Comparison of ENCODE assay signal across 1 cellular context in the genomic region with DNA sequence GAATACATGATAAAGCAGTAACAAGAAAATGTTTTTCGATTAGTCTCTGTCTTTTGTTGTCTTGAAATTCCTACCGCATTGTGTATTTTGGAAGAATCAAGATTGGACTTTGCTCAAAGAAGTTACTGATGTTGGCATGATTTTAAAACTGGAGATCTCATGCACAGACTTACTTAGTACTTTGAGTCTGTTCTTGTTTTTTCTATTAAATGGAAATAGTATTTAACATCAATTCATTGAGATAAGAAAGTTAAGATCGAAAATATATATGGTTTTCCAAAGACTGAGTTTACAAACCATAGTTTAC.
TF ChIP-seq lines count a peak whose summit lies in the region.

No MANE protein-coding gene starts in this region.

TF ChIP-seq in HepG2, 621 proteins besides CTCF, POLR2A, EP300 and RAD21:
- TF ChIP-seq, protein P1, sequence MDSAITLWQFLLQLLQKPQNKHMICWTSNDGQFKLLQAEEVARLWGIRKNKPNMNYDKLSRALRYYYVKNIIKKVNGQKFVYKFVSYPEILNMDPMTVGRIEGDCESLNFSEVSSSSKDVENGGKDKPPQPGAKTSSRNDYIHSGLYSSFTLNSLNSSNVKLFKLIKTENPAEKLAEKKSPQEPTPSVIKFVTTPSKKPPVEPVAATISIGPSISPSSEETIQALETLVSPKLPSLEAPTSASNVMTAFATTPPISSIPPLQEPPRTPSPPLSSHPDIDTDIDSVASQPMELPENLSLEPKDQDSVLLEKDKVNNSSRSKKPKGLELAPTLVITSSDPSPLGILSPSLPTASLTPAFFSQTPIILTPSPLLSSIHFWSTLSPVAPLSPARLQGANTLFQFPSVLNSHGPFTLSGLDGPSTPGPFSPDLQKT (CRISPR knock-in tag; IDR thresholded peaks at IDR 0.05; ENCODE audit: borderline replicate concordance) = no peak
- TF ChIP-seq SIX4 (CRISPR knock-in tag; IDR thresholded peaks at IDR 0.05) (no peak), SIN3A (IDR thresholded peaks at IDR 0.05; ENCODE audit: borderline replicate concordance, low read depth, low read length) (no peak), ZIK1 (CRISPR knock-in tag; IDR thresholded peaks at IDR 0.05; ENCODE audit: borderline replicate concordance, low read depth) (no peak), ZNF441 (CRISPR knock-in tag; IDR thresholded peaks at IDR 0.05; ENCODE audit: borderline replicate concordance) (no peak), THAP8 (CRISPR knock-in tag; IDR thresholded peaks at IDR 0.05; ENCODE audit: borderline replicate concordance) (no peak), SMC3 (IDR thresholded peaks at IDR 0.05; ENCODE audit: low read length) (no peak), YEATS4 (CRISPR knock-in tag; IDR thresholded peaks at IDR 0.05; ENCODE audit: borderline replicate concordance) (no peak)
- TF ChIP-seq, protein P2, sequence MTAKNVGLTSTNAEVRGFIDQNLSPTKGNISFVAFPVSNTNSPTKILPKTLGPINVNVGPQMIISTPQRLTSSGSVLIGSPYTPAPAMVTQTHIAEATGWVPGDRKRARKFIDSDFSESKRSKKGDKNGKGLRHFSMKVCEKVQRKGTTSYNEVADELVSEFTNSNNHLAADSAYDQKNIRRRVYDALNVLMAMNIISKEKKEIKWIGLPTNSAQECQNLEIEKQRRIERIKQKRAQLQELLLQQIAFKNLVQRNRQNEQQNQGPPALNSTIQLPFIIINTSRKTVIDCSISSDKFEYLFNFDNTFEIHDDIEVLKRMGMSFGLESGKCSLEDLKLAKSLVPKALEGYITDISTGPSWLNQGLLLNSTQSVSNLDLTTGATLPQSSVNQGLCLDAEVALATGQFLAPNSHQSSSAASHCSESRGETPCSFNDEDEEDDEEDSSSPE (CRISPR knock-in tag; IDR thresholded peaks at IDR 0.05) = no peak
- TF ChIP-seq, protein P3, sequence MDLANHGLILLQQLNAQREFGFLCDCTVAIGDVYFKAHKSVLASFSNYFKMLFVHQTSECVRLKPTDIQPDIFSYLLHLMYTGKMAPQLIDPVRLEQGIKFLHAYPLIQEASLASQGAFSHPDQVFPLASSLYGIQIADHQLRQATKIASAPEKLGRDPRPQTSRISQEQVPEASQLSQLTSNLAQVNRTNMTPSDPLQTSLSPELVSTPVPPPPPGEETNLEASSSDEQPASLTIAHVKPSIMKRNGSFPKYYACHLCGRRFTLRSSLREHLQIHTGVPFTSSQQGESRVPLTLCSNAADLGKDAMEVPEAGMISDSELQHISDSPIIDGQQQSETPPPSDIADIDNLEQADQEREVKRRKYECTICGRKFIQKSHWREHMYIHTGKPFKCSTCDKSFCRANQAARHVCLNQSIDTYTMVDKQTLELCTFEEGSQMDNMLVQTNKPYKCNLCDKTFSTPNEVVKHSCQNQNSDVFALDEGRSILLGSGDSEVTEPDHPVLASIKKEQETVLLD (CRISPR knock-in tag; IDR thresholded peaks at IDR 0.05; ENCODE audit: low read depth) = no peak
